Comparison of ENCODE assay signal across 20 cellular contexts in the genomic region with DNA sequence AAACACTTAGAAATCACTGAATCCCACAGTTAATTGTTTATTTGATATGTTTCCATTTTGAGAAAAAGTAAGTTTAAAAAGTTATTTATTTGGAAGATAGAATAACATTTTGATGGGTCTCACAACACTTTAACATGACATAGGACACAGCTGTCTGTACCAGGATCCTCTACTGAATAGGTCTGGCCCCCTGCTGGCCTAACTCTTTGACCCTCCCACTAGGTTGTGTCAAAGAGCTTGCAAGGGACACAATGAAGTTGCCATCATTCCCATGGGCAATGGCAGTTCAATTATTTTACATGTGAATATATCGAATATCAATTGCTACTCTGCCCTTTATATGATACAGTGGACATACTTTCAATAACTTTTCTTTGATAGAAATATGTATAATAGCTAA.
DNase-seq lines count a peak whose midpoint lies in the region; ATAC-seq and TF ChIP-seq lines count a peak whose summit lies in the region.
"Had no signal": no experiment of that assay in that cellular context is flagged by ENCODE, and none has a peak within 500 bp of the region (broad histone marks: within the 10 kb centered on the region; RNA-seq: fewer than 3 reads in every experiment).

No MANE protein-coding gene starts in this region.

- peaks cover 33% of the 10 kb centered on the region for H3K4me1 Mint-ChIP-seq in GM23338
- H3K4me1 Mint-ChIP-seq in endodermal cell: no peaks in the 10 kb centered on the region
- H3K4me1 Mint-ChIP-seq in neural crest cell: peaks cover 39% of the 10 kb centered on the region

- ATAC-seq in GM23338 (peak; percentile 100), GM19351 (IDR thresholded peaks at IDR 0.05; ENCODE audit: unreplicated experiment) (no peak)
- ATAC-seq: activated CD4-positive, CD25-positive, alpha-beta regulatory T cell treated with anti-CD3 and anti-CD28 coated beads, Interleukin-2, amount 50 U/mL, for 24 hours; heart left ventricle; natural killer cell treated with Interleukin-12 subunit alpha and Interleukin-12 subunit beta and Interleukin-15 and Interleukin-18, amount 100 ng/mL, for 72 hours; Panc1 had no signal

- peaks cover 2% of the 10 kb centered on the region for H3K27me3 Mint-ChIP-seq in GM23338 (ENCODE audit: insufficient read depth, low read depth, poor library complexity)
- no peaks in the 10 kb centered on the region for H3K27me3 Mint-ChIP-seq in endodermal cell (ENCODE audit: insufficient read depth)
- H3K27me3 Mint-ChIP-seq in neural crest cell (ENCODE audit: low read depth): no peaks in the 10 kb centered on the region
- H3K27me3 Mint-ChIP-seq: natural killer cell treated with Interleukin-12 subunit alpha and Interleukin-12 subunit beta and Interleukin-15 and Interleukin-18, amount 100 ng/mL, for 72 hours had no signal

- no peaks in the 10 kb centered on the region for H3K9me2 ChIP-seq in GM23338 (ENCODE audit: insufficient read depth)

- no peak overlapping the region for H3K27ac Mint-ChIP-seq in GM23338
- no peak overlapping the region for H3K27ac Mint-ChIP-seq in endodermal cell
- peak overlapping the region; percentile 62 for H3K27ac Mint-ChIP-seq in neural crest cell (ENCODE audit: unreplicated experiment)
- H3K27ac Mint-ChIP-seq: natural killer cell treated with Interleukin-12 subunit alpha and Interleukin-12 subunit beta and Interleukin-15 and Interleukin-18, amount 100 ng/mL, for 72 hours had no signal

- no peaks in the 10 kb centered on the region for H4K20me1 ChIP-seq in GM23338 (replicated peaks; ENCODE audit: insufficient read depth)

- H3K4me1 ChIP-seq in GM23338 (ENCODE audit: insufficient read depth) (peaks cover 18% of the 10 kb centered on the region), endodermal cell (ENCODE audit: control insufficient read depth, insufficient read depth, low read length) (no peaks in the 10 kb centered on the region)
- H3K4me1 ChIP-seq: heart left ventricle, spleen had no signal

- no peak; a peak in 2 of 4 replicates for TF ChIP-seq CTCF in GM23338 (conservative IDR thresholded peaks at IDR 0.05; ENCODE audit: low read depth in 2 of 2)
- TF ChIP-seq CTCF in endodermal cell (conservative IDR thresholded peaks at IDR 0.05): peak; percentile 64
- TF ChIP-seq CTCF in neural crest cell (conservative IDR thresholded peaks at IDR 0.05): no peak

- no peaks in the 10 kb centered on the region; the same call in 2 of the 3 replicates for H3K36me3 Mint-ChIP-seq in GM23338 (ENCODE audit: low read depth)
- H3K36me3 Mint-ChIP-seq in endodermal cell (ENCODE audit: low read depth): no peaks in the 10 kb centered on the region
- peaks cover 7% of the 10 kb centered on the region for H3K36me3 Mint-ChIP-seq in neural crest cell (ENCODE audit: low read depth)
- H3K36me3 Mint-ChIP-seq: natural killer cell treated with Interleukin-12 subunit alpha and Interleukin-12 subunit beta and Interleukin-15 and Interleukin-18, amount 100 ng/mL, for 72 hours had no signal

- H3K9me3 Mint-ChIP-seq in GM23338: no peaks in the 10 kb centered on the region
- H3K9me3 Mint-ChIP-seq in endodermal cell: no peaks in the 10 kb centered on the region
- no peaks in the 10 kb centered on the region for H3K9me3 Mint-ChIP-seq in neural crest cell

- H3K79me2 ChIP-seq in GM23338 (replicated peaks; ENCODE audit: insufficient read depth): no peaks in the 10 kb centered on the region

- DNase-seq in GM23338 (ENCODE audit: low spot score): peak; percentile 88
- DNase-seq in NCI-H82 (lab: John Stamatoyannopoulos, UW): peak; percentile 63
- peak; percentile 78 for DNase-seq in endodermal cell
- DNase-seq in neural crest cell (ENCODE audit: low read depth, low spot score): peak; percentile 23
- DNase-seq in ecto neural progenitor cell (ENCODE audit: low spot score): no peak
- no peak for DNase-seq in DMS 273 treated with DMSO at 0.1 percent for 48 hours (lab: John Stamatoyannopoulos, UW)
- no peak for DNase-seq in medulla oblongata (ENCODE audit: extremely low spot score)
- DNase-seq: heart left ventricle, IMR-90, kidney glomerular epithelial cell, MV-4-11, NCI-H2029 treated with DMSO at 0.1 percent for 48 hours, NCI-H524 treated with DMSO at 0.1 percent for 48 hours, spleen, T-helper 9 cell had no signal

- no peak overlapping the region for H3K9ac ChIP-seq in endodermal cell (ENCODE audit: extremely low read depth, low read length, poor library complexity, severe bottlenecking)

- H3K36me3 ChIP-seq in GM23338 (ENCODE audit: insufficient read depth) (no peaks in the 10 kb centered on the region), endodermal cell (ENCODE audit: control insufficient read depth, insufficient read depth, low read length) (no peaks in the 10 kb centered on the region)
- H3K36me3 ChIP-seq: heart left ventricle, spleen had no signal

- H3K27me3 ChIP-seq in GM23338 (ENCODE audit: insufficient read depth) (no peaks in the 10 kb centered on the region), endodermal cell (ENCODE audit: control insufficient read depth, insufficient read depth, low read length, poor library complexity, severe bottlenecking) (no peaks in the 10 kb centered on the region)
- H3K27me3 ChIP-seq: heart left ventricle, spleen had no signal

- no peaks in the 10 kb centered on the region for H3F3A ChIP-seq in GM23338 (replicated peaks; ENCODE audit: low read depth)

- H3K4me3 Mint-ChIP-seq in GM23338 (no peak overlapping the region), endodermal cell (no peak overlapping the region), neural crest cell (no peak overlapping the region)
- H3K4me3 Mint-ChIP-seq: natural killer cell treated with Interleukin-12 subunit alpha and Interleukin-12 subunit beta and Interleukin-15 and Interleukin-18, amount 100 ng/mL, for 72 hours had no signal

- H2AFZ ChIP-seq in GM23338: no peak overlapping the region

- WGBS in endodermal cell (ENCODE audit: insufficient coverage in 1 of 2, insufficient read length in 1 of 2), 2 experiments: no CpG with 5 or more reads among the region's 1 CpG

- H3K27ac ChIP-seq in GM23338 (ENCODE audit: low read depth): no peak overlapping the region
- peak overlapping the region; percentile 90 for H3K27ac ChIP-seq in endodermal cell (ENCODE audit: low read depth, low read length)
- H3K27ac ChIP-seq: heart left ventricle, SK-N-MC, spleen had no signal

- no peaks in the 10 kb centered on the region for H3K9me3 ChIP-seq in endodermal cell (ENCODE audit: control insufficient read depth, low read length)

- H3K4me3 ChIP-seq in GM23338: no peak overlapping the region
- H3K4me3 ChIP-seq in endodermal cell (ENCODE audit: low read length): no peak overlapping the region
- H3K4me3 ChIP-seq: heart left ventricle, SK-N-MC, spleen had no signal

- H3K4me2 ChIP-seq in GM23338: peak overlapping the region; percentile 26

TF ChIP-seq in GM23338, 12 proteins besides CTCF, POLR2A, EP300 and RAD21 (continues in another document):
- TF ChIP-seq JUNB (IDR thresholded peaks at IDR 0.05; ENCODE audit: unreplicated experiment) (no peak), NANOG (IDR thresholded peaks at IDR 0.05; ENCODE audit: borderline replicate concordance) (0 out of 2 replicates have a peak, but pooled peaks have one; percentile 41)

Comparison
In these comparisons a context has a peak if more than half of its experiments do, and no peak if none do; other contexts are left out.
1. DNase-seq: peak in GM23338 (single experiment), NCI-H82 (single experiment), endodermal cell (single experiment) and neural crest cell (single experiment); none in ecto neural progenitor cell (single experiment), DMS 273 treated with DMSO at 0.1 percent for 48 hours (single experiment) and medulla oblongata (single experiment).